In genomic region chr4:144955104-144955503, GRCh38 we compare ENCODE assay signal across 25 cellular contexts.
A peak's percentile ranks its signal among the peaks of the same experiment; 100 is the strongest.
DNase-seq lines count a peak whose midpoint lies in the region; ATAC-seq and TF ChIP-seq lines count a peak whose summit lies in the region.
"Had no signal": no experiment of that assay in that cellular context is flagged by ENCODE, and none has a peak within 500 bp of the region (broad histone marks: within the 10 kb centered on the region; RNA-seq: fewer than 3 reads in every experiment).

No MANE protein-coding gene starts in this region.

- no peaks in the 10 kb centered on the region for H3K79me2 ChIP-seq in GM23338 (replicated peaks; ENCODE audit: insufficient read depth)
- no peaks in the 10 kb centered on the region for H3K79me2 ChIP-seq in PC-3 (ENCODE audit: low read length)

- peaks cover 2% of the 10 kb centered on the region for H3K27me3 Mint-ChIP-seq in GM23338 (ENCODE audit: insufficient read depth, low read depth, poor library complexity)
- H3K27me3 Mint-ChIP-seq: activated naive CD8-positive, alpha-beta T cell treated with anti-CD3 and anti-CD28 coated beads for 36 hours; CD4-positive, alpha-beta T cell had no signal

- H3K36me3 ChIP-seq in GM23338 (ENCODE audit: insufficient read depth) (no peaks in the 10 kb centered on the region; the same call in 1 of the 2 replicates), PC-3 (ENCODE audit: low read depth, low read length) (no peaks in the 10 kb centered on the region), iPS-20b (ENCODE audit: insufficient read depth, low read depth, low read length) (no peaks in the 10 kb centered on the region), left lung (no peaks in the 10 kb centered on the region)
- H3K36me3 ChIP-seq: neutrophil had no signal

- no peak overlapping the region for H3K27ac ChIP-seq in GM23338 (ENCODE audit: low read depth)
- H3K27ac ChIP-seq in PC-3 (ENCODE audit: low read length): no peak overlapping the region
- no peak overlapping the region for H3K27ac ChIP-seq in iPS-20b (ENCODE audit: low read length)
- H3K27ac ChIP-seq in left lung: no peak overlapping the region
- H3K27ac ChIP-seq: dorsolateral prefrontal cortex, GM23248, neutrophil, psoas muscle, RWPE1 had no signal

- H3K9me3 ChIP-seq in PC-3 (ENCODE audit: low read length) (no peaks in the 10 kb centered on the region), iPS-20b (ENCODE audit: insufficient read depth, low read depth, low read length) (peaks cover 12% of the 10 kb centered on the region), left lung (peaks cover 0 to 80% of the 10 kb centered on the region in 2 donors)
- H3K9me3 ChIP-seq: neutrophil had no signal

- CTCF ChIA-PET in PC-3 (lab: Charles Lee): no interaction called here

- H3K9me2 ChIP-seq in GM23338 (ENCODE audit: insufficient read depth): peaks cover 3% of the 10 kb centered on the region
- no peaks in the 10 kb centered on the region for H3K9me2 ChIP-seq in PC-3 (replicated peaks; ENCODE audit: low read length)

- H3K27me3 ChIP-seq in GM23338 (ENCODE audit: insufficient read depth) (no peaks in the 10 kb centered on the region), PC-3 (ENCODE audit: low read length) (no peaks in the 10 kb centered on the region), iPS-20b (ENCODE audit: insufficient read depth, low read length) (no peaks in the 10 kb centered on the region), left lung (no peaks in the 10 kb centered on the region)
- H3K27me3 ChIP-seq: dorsolateral prefrontal cortex, neutrophil had no signal

- no peak overlapping the region for H2AFZ ChIP-seq in GM23338
- no peak overlapping the region for H2AFZ ChIP-seq in PC-3 (ENCODE audit: low read length)
- H2AFZ ChIP-seq: GM23248 had no signal

- no peak for ATAC-seq in GM23338
- no peak for ATAC-seq in PC-3
- no peak for ATAC-seq in left lung
- ATAC-seq: psoas muscle had no signal

- H4K20me1 ChIP-seq in GM23338 (replicated peaks; ENCODE audit: insufficient read depth): no peaks in the 10 kb centered on the region
- no peaks in the 10 kb centered on the region for H4K20me1 ChIP-seq in PC-3 (ENCODE audit: low read length)

- intact Hi-C loops in PC-3 (cut with micrococcal nuclease) (no loop called here), left lung (cut with DNase I) (no loop called here)

- BruUV-seq in PC-3 (replicated peaks; lab: Mats Ljungman, UMichigan): no TSS peak

- no peak overlapping the region for H3K27ac Mint-ChIP-seq in GM23338
- H3K27ac Mint-ChIP-seq: activated naive CD8-positive, alpha-beta T cell treated with anti-CD3 and anti-CD28 coated beads for 36 hours; activated T-helper 2 cell treated with anti-CD3 and anti-CD28 coated beads, Interferon-gamma antibody, Interleukin-2, Interleukin-4, amounts not matched to agents 10 μg/mL and 5 μg/mL and 100 μg/mL, durations not matched to agents 14 hours and 24 hours and 36 hours; CD4-positive, alpha-beta T cell had no signal

- no peaks in the 10 kb centered on the region for H3F3A ChIP-seq in GM23338 (replicated peaks; ENCODE audit: low read depth)
- no peaks in the 10 kb centered on the region for H3F3A ChIP-seq in PC-3 (ENCODE audit: low read length, unreplicated experiment)

- DNase-seq in GM23338 (ENCODE audit: low spot score) (no peak), LNCaP clone FGC (ENCODE audit: low read depth) (no peak), PC-3 (peak; percentile 23), GM19240 (ENCODE audit: insufficient read length, low spot score) (no peak), NCI-H446 treated with DMSO at 0.1 percent for 48 hours (lab: John Stamatoyannopoulos, UW) (no peak), left lung (no peak)
- no peak for DNase-seq in activated T-cell treated with anti-CD3 and anti-CD28 coated beads, Interleukin-2, amount 50 U/mL, for 48 hours
- DNase-seq: activated naive CD8-positive, alpha-beta T cell treated with anti-CD3 and anti-CD28 coated beads for 36 hours; CD4-positive, alpha-beta T cell; central memory CD4-positive, alpha-beta T cell; dorsolateral prefrontal cortex; GF-D8; glutamatergic neuron; GM23248; kidney glomerular epithelial cell; NCI-H1105 treated with DMSO at 0.1 percent for 48 hours; NCI-H2029; NCI-H345; NK-92 treated with Interleukin-12 subunit alpha and Interleukin-12 subunit beta, amount 100 ng/mL, for 24 hours; psoas muscle; trophoblast cell had no signal

- no peak overlapping the region for H3K4me3 Mint-ChIP-seq in GM23338
- H3K4me3 Mint-ChIP-seq: activated naive CD8-positive, alpha-beta T cell treated with anti-CD3 and anti-CD28 coated beads for 36 hours; CD4-positive, alpha-beta T cell had no signal

- H3K9ac ChIP-seq in PC-3 (ENCODE audit: low read length) (no peak overlapping the region), iPS-20b (ENCODE audit: low read depth, low read length) (peak overlapping the region; percentile 44; the same call in 1 of the 2 replicates)
- H3K9ac ChIP-seq: GM23248 had no signal

- peaks cover 69% of the 10 kb centered on the region for H3K9me3 Mint-ChIP-seq in GM23338

- H3K4me1 Mint-ChIP-seq in GM23338: peaks cover 15% of the 10 kb centered on the region
- H3K4me1 Mint-ChIP-seq: activated naive CD8-positive, alpha-beta T cell treated with anti-CD3 and anti-CD28 coated beads for 36 hours had no signal

- H3K4me2 ChIP-seq in GM23338 (no peak overlapping the region), PC-3 (ENCODE audit: low read length) (no peak overlapping the region)

- POLR2A ChIA-PET in PC-3 (lab: Charles Lee; ENCODE audit: unreplicated experiment): no interaction called here

- H3K36me3 Mint-ChIP-seq in GM23338 (ENCODE audit: low read depth): peaks cover 49% of the 10 kb centered on the region

- no peaks in the 10 kb centered on the region; the same call in 1 of the 2 replicates for H3K4me1 ChIP-seq in GM23338 (ENCODE audit: insufficient read depth)
- no peaks in the 10 kb centered on the region for H3K4me1 ChIP-seq in PC-3 (ENCODE audit: insufficient read depth, low read length)
- peaks cover 3% of the 10 kb centered on the region; the same call in 1 of the 2 replicates for H3K4me1 ChIP-seq in iPS-20b (ENCODE audit: insufficient read depth, low read length)
- H3K4me1 ChIP-seq in left lung: no peaks in the 10 kb centered on the region
- H3K4me1 ChIP-seq: psoas muscle had no signal

- TF ChIP-seq CTCF in GM23338 (conservative IDR thresholded peaks at IDR 0.05; ENCODE audit: low read depth in 2 of 2) (peak; percentile 37 to 56), LNCaP clone FGC (IDR thresholded peaks at IDR 0.05; ENCODE audit: control insufficient read depth, extremely low read depth, insufficient read depth) (peak; percentile 33), PC-3 (conservative IDR thresholded peaks at IDR 0.05; ENCODE audit: low read depth, low read length) (peak; percentile 41), left lung (IDR thresholded peaks at IDR 0.05) (no peak)

- H3K4me3 ChIP-seq in GM23338: no peak overlapping the region
- no peak overlapping the region for H3K4me3 ChIP-seq in LNCaP clone FGC (ENCODE audit: low read depth, low read length)
- H3K4me3 ChIP-seq in PC-3 (ENCODE audit: low read length): no peak overlapping the region
- H3K4me3 ChIP-seq in iPS-20b (ENCODE audit: low read length): no peak overlapping the region
- no peak overlapping the region for H3K4me3 ChIP-seq in left lung
- H3K4me3 ChIP-seq: dorsolateral prefrontal cortex, GM23248, psoas muscle had no signal

TF ChIP-seq in GM23338, 12 proteins besides CTCF, POLR2A, EP300 and RAD21 (continues in another document):
- TF ChIP-seq ZNF114 (CRISPR knock-in tag; IDR thresholded peaks at IDR 0.05) (no peak), STAT1 (IDR thresholded peaks at IDR 0.05; ENCODE audit: unreplicated experiment) (no peak), REST (IDR thresholded peaks at IDR 0.05; ENCODE audit: unreplicated experiment) (no peak), EZH2 (IDR thresholded peaks at IDR 0.05; ENCODE audit: low read depth, unreplicated experiment) (no peak)

Comparison
In these comparisons a context has a peak if more than half of its experiments do, and no peak if none do; other contexts are left out.
1. CTCF ChIP-seq: peak in GM23338 (2 of 2), LNCaP clone FGC (single experiment) and PC-3 (single experiment); none in left lung (0 of 2).